In the genomic region with DNA sequence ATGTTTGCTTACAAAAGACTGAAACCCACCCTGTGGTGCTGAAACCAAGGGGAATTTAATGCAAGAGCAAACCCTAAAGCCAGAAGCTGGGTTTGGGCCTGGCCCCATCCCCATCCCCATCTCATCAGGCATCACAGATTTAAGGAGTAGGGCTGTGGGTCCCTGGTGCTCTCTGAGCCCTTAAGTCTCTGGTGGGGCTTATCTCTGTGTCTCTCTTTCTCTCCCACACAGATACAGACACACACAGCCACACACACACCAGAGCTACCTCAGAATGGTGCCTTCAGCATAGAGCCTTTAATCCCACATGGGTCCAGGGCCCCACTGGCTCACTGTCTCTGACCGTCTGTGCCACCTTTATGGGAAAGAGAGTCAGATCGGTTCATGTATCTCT, we compare ENCODE assay signal across 1 cellular context.
TF ChIP-seq lines count a peak whose summit lies in the region.

No MANE protein-coding gene starts in this region.

TF ChIP-seq in GM23338, 12 proteins besides CTCF, POLR2A, EP300 and RAD21 (continued from another document):
- TF ChIP-seq, protein P1, sequence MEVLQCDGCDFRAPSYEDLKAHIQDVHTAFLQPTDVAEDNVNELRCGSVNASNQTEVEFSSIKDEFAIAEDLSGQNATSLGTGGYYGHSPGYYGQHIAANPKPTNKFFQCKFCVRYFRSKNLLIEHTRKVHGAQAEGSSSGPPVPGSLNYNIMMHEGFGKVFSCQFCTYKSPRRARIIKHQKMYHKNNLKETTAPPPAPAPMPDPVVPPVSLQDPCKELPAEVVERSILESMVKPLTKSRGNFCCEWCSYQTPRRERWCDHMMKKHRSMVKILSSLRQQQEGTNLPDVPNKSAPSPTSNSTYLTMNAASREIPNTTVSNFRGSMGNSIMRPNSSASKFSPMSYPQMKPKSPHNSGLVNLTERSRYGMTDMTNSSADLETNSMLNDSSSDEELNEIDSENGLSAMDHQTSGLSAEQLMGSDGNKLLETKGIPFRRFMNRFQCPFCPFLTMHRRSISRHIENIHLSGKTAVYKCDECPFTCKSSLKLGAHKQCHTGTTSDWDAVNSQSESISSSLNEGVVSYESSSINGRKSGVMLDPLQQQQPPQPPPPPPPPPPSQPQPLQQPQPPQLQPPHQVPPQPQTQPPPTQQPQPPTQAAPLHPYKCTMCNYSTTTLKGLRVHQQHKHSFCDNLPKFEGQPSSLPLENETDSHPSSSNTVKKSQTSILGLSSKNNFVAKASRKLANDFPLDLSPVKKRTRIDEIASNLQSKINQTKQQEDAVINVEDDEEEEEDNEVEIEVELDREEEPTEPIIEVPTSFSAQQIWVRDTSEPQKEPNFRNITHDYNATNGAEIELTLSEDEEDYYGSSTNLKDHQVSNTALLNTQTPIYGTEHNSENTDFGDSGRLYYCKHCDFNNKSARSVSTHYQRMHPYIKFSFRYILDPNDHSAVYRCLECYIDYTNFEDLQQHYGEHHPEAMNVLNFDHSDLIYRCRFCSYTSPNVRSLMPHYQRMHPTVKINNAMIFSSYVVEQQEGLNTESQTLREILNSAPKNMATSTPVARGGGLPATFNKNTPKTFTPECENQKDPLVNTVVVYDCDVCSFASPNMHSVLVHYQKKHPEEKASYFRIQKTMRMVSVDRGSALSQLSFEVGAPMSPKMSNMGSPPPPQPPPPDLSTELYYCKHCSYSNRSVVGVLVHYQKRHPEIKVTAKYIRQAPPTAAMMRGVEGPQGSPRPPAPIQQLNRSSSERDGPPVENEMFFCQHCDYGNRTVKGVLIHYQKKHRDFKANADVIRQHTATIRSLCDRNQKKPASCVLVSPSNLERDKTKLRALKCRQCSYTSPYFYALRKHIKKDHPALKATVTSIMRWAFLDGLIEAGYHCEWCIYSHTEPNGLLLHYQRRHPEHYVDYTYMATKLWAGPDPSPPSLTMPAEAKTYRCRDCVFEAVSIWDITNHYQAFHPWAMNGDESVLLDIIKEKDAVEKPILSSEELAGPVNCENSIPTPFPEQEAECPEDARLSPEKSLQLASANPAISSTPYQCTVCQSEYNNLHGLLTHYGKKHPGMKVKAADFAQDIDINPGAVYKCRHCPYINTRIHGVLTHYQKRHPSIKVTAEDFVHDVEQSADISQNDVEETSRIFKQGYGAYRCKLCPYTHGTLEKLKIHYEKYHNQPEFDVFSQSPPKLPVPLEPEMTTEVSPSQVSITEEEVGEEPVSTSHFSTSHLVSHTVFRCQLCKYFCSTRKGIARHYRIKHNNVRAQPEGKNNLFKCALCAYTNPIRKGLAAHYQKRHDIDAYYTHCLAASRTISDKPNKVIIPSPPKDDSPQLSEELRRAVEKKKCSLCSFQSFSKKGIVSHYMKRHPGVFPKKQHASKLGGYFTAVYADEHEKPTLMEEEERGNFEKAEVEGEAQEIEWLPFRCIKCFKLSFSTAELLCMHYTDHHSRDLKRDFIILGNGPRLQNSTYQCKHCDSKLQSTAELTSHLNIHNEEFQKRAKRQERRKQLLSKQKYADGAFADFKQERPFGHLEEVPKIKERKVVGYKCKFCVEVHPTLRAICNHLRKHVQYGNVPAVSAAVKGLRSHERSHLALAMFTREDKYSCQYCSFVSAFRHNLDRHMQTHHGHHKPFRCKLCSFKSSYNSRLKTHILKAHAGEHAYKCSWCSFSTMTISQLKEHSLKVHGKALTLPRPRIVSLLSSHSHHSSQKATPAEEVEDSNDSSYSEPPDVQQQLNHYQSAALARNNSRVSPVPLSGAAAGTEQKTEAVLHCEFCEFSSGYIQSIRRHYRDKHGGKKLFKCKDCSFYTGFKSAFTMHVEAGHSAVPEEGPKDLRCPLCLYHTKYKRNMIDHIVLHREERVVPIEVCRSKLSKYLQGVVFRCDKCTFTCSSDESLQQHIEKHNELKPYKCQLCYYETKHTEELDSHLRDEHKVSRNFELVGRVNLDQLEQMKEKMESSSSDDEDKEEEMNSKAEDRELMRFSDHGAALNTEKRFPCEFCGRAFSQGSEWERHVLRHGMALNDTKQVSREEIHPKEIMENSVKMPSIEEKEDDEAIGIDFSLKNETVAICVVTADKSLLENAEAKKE (CRISPR knock-in tag; IDR thresholded peaks at IDR 0.05): no peak
- TF ChIP-seq EZH2phosphoT487 (IDR thresholded peaks at IDR 0.05; ENCODE audit: unreplicated experiment): no peak
- TF ChIP-seq, protein P2, sequence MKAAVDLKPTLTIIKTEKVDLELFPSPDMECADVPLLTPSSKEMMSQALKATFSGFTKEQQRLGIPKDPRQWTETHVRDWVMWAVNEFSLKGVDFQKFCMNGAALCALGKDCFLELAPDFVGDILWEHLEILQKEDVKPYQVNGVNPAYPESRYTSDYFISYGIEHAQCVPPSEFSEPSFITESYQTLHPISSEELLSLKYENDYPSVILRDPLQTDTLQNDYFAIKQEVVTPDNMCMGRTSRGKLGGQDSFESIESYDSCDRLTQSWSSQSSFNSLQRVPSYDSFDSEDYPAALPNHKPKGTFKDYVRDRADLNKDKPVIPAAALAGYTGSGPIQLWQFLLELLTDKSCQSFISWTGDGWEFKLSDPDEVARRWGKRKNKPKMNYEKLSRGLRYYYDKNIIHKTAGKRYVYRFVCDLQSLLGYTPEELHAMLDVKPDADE (IDR thresholded peaks at IDR 0.05): no peak
- no peak for TF ChIP-seq POLR2AphosphoS5 (IDR thresholded peaks at IDR 0.05; ENCODE audit: low read depth)
- TF ChIP-seq, protein P3, sequence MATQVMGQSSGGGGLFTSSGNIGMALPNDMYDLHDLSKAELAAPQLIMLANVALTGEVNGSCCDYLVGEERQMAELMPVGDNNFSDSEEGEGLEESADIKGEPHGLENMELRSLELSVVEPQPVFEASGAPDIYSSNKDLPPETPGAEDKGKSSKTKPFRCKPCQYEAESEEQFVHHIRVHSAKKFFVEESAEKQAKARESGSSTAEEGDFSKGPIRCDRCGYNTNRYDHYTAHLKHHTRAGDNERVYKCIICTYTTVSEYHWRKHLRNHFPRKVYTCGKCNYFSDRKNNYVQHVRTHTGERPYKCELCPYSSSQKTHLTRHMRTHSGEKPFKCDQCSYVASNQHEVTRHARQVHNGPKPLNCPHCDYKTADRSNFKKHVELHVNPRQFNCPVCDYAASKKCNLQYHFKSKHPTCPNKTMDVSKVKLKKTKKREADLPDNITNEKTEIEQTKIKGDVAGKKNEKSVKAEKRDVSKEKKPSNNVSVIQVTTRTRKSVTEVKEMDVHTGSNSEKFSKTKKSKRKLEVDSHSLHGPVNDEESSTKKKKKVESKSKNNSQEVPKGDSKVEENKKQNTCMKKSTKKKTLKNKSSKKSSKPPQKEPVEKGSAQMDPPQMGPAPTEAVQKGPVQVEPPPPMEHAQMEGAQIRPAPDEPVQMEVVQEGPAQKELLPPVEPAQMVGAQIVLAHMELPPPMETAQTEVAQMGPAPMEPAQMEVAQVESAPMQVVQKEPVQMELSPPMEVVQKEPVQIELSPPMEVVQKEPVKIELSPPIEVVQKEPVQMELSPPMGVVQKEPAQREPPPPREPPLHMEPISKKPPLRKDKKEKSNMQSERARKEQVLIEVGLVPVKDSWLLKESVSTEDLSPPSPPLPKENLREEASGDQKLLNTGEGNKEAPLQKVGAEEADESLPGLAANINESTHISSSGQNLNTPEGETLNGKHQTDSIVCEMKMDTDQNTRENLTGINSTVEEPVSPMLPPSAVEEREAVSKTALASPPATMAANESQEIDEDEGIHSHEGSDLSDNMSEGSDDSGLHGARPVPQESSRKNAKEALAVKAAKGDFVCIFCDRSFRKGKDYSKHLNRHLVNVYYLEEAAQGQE (IDR thresholded peaks at IDR 0.05; ENCODE audit: unreplicated experiment): no peak
- no peak for TF ChIP-seq CREB1 (CRISPR knock-in tag; IDR thresholded peaks at IDR 0.05; ENCODE audit: low read depth)
- no peak for TF ChIP-seq NANOG (IDR thresholded peaks at IDR 0.05; ENCODE audit: borderline replicate concordance)
- TF ChIP-seq ZNF114 (CRISPR knock-in tag; IDR thresholded peaks at IDR 0.05): no peak
- TF ChIP-seq ZNF331 (CRISPR knock-in tag; IDR thresholded peaks at IDR 0.05; ENCODE audit: low read depth): no peak
- no peak for TF ChIP-seq JUNB (IDR thresholded peaks at IDR 0.05; ENCODE audit: unreplicated experiment)
TF ChIP-seq in GM23338: peak in this region for 0.
